In genomic region chr2:23583467-23583866, GRCh38 we compare ENCODE assay signal across 13 cellular contexts.
"Had no signal": no experiment of that assay in that cellular context is flagged by ENCODE, and none has a peak within 500 bp of the region (broad histone marks: within the 10 kb centered on the region; RNA-seq: fewer than 3 reads in every experiment).

No MANE protein-coding gene starts in this region.

- H3K4me1 Mint-ChIP-seq: activated naive CD8-positive, alpha-beta T cell treated with anti-CD3 and anti-CD28 coated beads, Interleukin-2, amount 10 ng/mL, durations not matched to agents 7 days and 5 days had no signal

- H3K27ac Mint-ChIP-seq: activated naive CD8-positive, alpha-beta T cell treated with anti-CD3 and anti-CD28 coated beads, Interleukin-2, amount 10 ng/mL, durations not matched to agents 7 days and 5 days; type B pancreatic cell had no signal

- H3K9me3 ChIP-seq: heart right ventricle, ovary had no signal

- H3K27ac ChIP-seq: heart right ventricle, ovary had no signal

- H3K27me3 Mint-ChIP-seq: activated naive CD8-positive, alpha-beta T cell treated with anti-CD3 and anti-CD28 coated beads, Interleukin-2, amount 10 ng/mL, durations not matched to agents 7 days and 5 days; type B pancreatic cell had no signal

- DNase-seq: activated CD4-positive, CD25-positive, alpha-beta regulatory T cell; activated gamma-delta T cell treated with Interleukin-2 at 50 U/mL for 16 hours; activated naive CD8-positive, alpha-beta T cell treated with anti-CD3 and anti-CD28 coated beads, Interleukin-2, amount 10 ng/mL, durations not matched to agents 7 days and 5 days; activated T-cell treated with anti-CD3 and anti-CD28 coated beads, Interleukin-2, amount 50 U/mL, for 48 hours; anterior cingulate cortex; foreskin melanocyte; heart right ventricle; islet precursor cell; left ventricle myocardium superior; mesendoderm; ovary; small intestine had no signal

- ATAC-seq: left ventricle myocardium superior had no signal

- H3K9me3 Mint-ChIP-seq: activated naive CD8-positive, alpha-beta T cell treated with anti-CD3 and anti-CD28 coated beads, Interleukin-2, amount 10 ng/mL, durations not matched to agents 7 days and 5 days; type B pancreatic cell had no signal

- H3K4me3 Mint-ChIP-seq: activated naive CD8-positive, alpha-beta T cell treated with anti-CD3 and anti-CD28 coated beads, Interleukin-2, amount 10 ng/mL, durations not matched to agents 7 days and 5 days; type B pancreatic cell had no signal

- H3K4me3 ChIP-seq: heart right ventricle, ovary had no signal

- H3K36me3 Mint-ChIP-seq: activated naive CD8-positive, alpha-beta T cell treated with anti-CD3 and anti-CD28 coated beads, Interleukin-2, amount 10 ng/mL, durations not matched to agents 7 days and 5 days had no signal

- H3K27me3 ChIP-seq: heart right ventricle, ovary had no signal

- H3K36me3 ChIP-seq: heart right ventricle, ovary had no signal
